ENCODE assay signal across 33 cellular contexts in the genomic region with DNA sequence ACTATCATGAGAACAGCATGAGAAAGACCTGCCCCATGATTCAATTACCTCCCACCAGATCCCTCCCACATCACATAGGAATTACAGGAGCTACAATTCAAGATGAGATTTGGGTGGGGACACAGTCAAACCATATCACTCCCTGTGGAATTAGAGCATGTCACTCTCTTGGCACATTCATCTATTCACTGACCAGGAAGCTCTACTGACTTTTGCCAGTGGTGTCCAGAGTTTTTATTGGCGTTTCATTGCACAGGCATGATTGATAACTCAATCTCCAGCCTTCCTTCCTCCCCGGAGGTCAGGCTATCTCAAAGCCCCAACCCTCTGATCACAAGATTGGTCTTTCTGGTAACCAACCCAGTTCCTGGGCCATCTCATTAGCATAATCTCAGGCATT.
DNase-seq lines count a peak whose midpoint lies in the region; ATAC-seq and TF ChIP-seq lines count a peak whose summit lies in the region.
"Had no signal": no experiment of that assay in that cellular context is flagged by ENCODE, and none has a peak within 500 bp of the region (broad histone marks: within the 10 kb centered on the region; RNA-seq: fewer than 3 reads in every experiment).

No MANE protein-coding gene starts in this region.

- no peak overlapping the region for H3K9ac ChIP-seq in endodermal cell (ENCODE audit: extremely low read depth, low read length, poor library complexity, severe bottlenecking)
- H3K9ac ChIP-seq: BLaER1; BLaER1 treated with 17β-estradiol and CSF1 and Interleukin-3, amounts not matched to agents 10 nM and 100 nM had no signal

- H3K36me3 Mint-ChIP-seq in endodermal cell (ENCODE audit: low read depth): no peaks in the 10 kb centered on the region
- no peaks in the 10 kb centered on the region for H3K36me3 Mint-ChIP-seq in activated naive CD4-positive, alpha-beta T cell treated with anti-CD3 and anti-CD28 coated beads for 36 hours (ENCODE audit: low read depth)
- H3K36me3 Mint-ChIP-seq: CD14-positive monocyte; CD4-positive, alpha-beta memory T cell; CD4-positive, CD25-positive, alpha-beta regulatory T cell; CD8-positive, alpha-beta memory T cell; CD8-positive, alpha-beta T cell had no signal

- H3K4me1 Mint-ChIP-seq in endodermal cell: no peaks in the 10 kb centered on the region
- H3K4me1 Mint-ChIP-seq in activated naive CD4-positive, alpha-beta T cell treated with anti-CD3 and anti-CD28 coated beads for 36 hours (ENCODE audit: low read depth): no peaks in the 10 kb centered on the region
- H3K4me1 Mint-ChIP-seq: B cell; CD8-positive, alpha-beta memory T cell had no signal

- H3K4me1 ChIP-seq in endodermal cell (ENCODE audit: control insufficient read depth, insufficient read depth, low read length) (no peaks in the 10 kb centered on the region), mucosa of descending colon (ENCODE audit: low read depth) (no peaks in the 10 kb centered on the region)

- H3K4me3 Mint-ChIP-seq in endodermal cell: no peak overlapping the region
- no peak overlapping the region for H3K4me3 Mint-ChIP-seq in activated naive CD4-positive, alpha-beta T cell treated with anti-CD3 and anti-CD28 coated beads for 36 hours
- H3K4me3 Mint-ChIP-seq: B cell; CD14-positive monocyte; CD4-positive, alpha-beta memory T cell; CD4-positive, alpha-beta T cell; CD4-positive, CD25-positive, alpha-beta regulatory T cell; CD8-positive, alpha-beta memory T cell; CD8-positive, alpha-beta T cell had no signal

- TF ChIP-seq CTCF in endodermal cell (conservative IDR thresholded peaks at IDR 0.05): no peak
- no peak for TF ChIP-seq CTCF in mucosa of descending colon (IDR thresholded peaks at IDR 0.05)
- TF ChIP-seq CTCF in dorsolateral prefrontal cortex (IDR thresholded peaks at IDR 0.05 in 54 of 56, conservative IDR thresholded peaks at IDR 0.05 in 2 of 56; ENCODE audit: low read depth in 1 of 56, partially characterized antibody in 56 of 56): no peak

- H3K4me3 ChIP-seq in endodermal cell (ENCODE audit: low read length) (peak overlapping the region; percentile 31), mucosa of descending colon (no peak overlapping the region), dorsolateral prefrontal cortex (no peak overlapping the region)
- H3K4me3 ChIP-seq: A549; BLaER1; BLaER1 treated with 17β-estradiol and CSF1 and Interleukin-3, amounts not matched to agents 10 nM and 100 nM had no signal

- H3K27me3 Mint-ChIP-seq in endodermal cell (ENCODE audit: insufficient read depth): no peaks in the 10 kb centered on the region
- H3K27me3 Mint-ChIP-seq in activated naive CD4-positive, alpha-beta T cell treated with anti-CD3 and anti-CD28 coated beads for 36 hours (ENCODE audit: low read depth): no peaks in the 10 kb centered on the region
- H3K27me3 Mint-ChIP-seq: B cell; CD4-positive, alpha-beta memory T cell; CD4-positive, alpha-beta T cell; CD4-positive, CD25-positive, alpha-beta regulatory T cell had no signal

- CTCF ChIA-PET in activated naive CD4-positive, alpha-beta T cell treated with anti-CD3 and anti-CD28 coated beads for 36 hours (lab: Charles Lee): no interaction called here

- H3K27ac ChIP-seq in endodermal cell (ENCODE audit: low read depth, low read length) (no peak overlapping the region), dorsolateral prefrontal cortex (no peak overlapping the region)
- H3K27ac ChIP-seq: 22Rv1; A549; BLaER1; BLaER1 treated with 17β-estradiol and CSF1 and Interleukin-3, amounts not matched to agents 10 nM and 100 nM; C4-2B had no signal

- no peak overlapping the region for H3K27ac Mint-ChIP-seq in endodermal cell
- no peak overlapping the region for H3K27ac Mint-ChIP-seq in activated naive CD4-positive, alpha-beta T cell treated with anti-CD3 and anti-CD28 coated beads for 36 hours
- H3K27ac Mint-ChIP-seq: B cell; CD14-positive monocyte; CD4-positive, alpha-beta memory T cell; CD4-positive, alpha-beta T cell; CD4-positive, CD25-positive, alpha-beta regulatory T cell; CD8-positive, alpha-beta memory T cell; CD8-positive, alpha-beta T cell had no signal

- intact Hi-C loops in left colon (cut with DNase I, micrococcal nuclease): no loop called here
- intact Hi-C loops in mucosa of descending colon (cut with DNase I, micrococcal nuclease): no loop called here
- intact Hi-C loops in dorsolateral prefrontal cortex (cut with DNase I): no loop called here
- intact Hi-C loops in activated naive CD4-positive, alpha-beta T cell treated with anti-CD3 and anti-CD28 coated beads for 36 hours (cut with micrococcal nuclease): no loop called here

- WGBS in endodermal cell (ENCODE audit: insufficient coverage in 1 of 2, insufficient read length in 1 of 2), 2 experiments: 87 to 95% methylated on average over 2 of the region's 2 CpGs

- H3K36me3 ChIP-seq in endodermal cell (ENCODE audit: control insufficient read depth, insufficient read depth, low read length) (no peaks in the 10 kb centered on the region), mucosa of descending colon (ENCODE audit: low read depth) (no peaks in the 10 kb centered on the region)
- H3K36me3 ChIP-seq: BE2C; BLaER1; BLaER1 treated with 17β-estradiol and CSF1 and Interleukin-3, amounts not matched to agents 10 nM and 100 nM had no signal

- H3K27me3 ChIP-seq in endodermal cell (ENCODE audit: control insufficient read depth, insufficient read depth, low read length, poor library complexity, severe bottlenecking): no peaks in the 10 kb centered on the region
- no peaks in the 10 kb centered on the region for H3K27me3 ChIP-seq in dorsolateral prefrontal cortex
- H3K27me3 ChIP-seq: BE2C; BLaER1; BLaER1 treated with 17β-estradiol and CSF1 and Interleukin-3, amounts not matched to agents 10 nM and 100 nM had no signal

- DNase-seq in endodermal cell: no peak
- no peak for DNase-seq in left colon
- DNase-seq in mucosa of descending colon: no peak
- no peak for DNase-seq in dorsolateral prefrontal cortex
- no peak for DNase-seq in activated naive CD4-positive, alpha-beta T cell treated with anti-CD3 and anti-CD28 coated beads for 36 hours
- DNase-seq: 8988T; ACHN; AML-193; BE2C; C1 segment of cervical spinal cord; Caco-2; Calu3; CD4-positive, alpha-beta memory T cell; CD4-positive, alpha-beta T cell; CD4-positive, CD25-positive, alpha-beta regulatory T cell; CD8-positive, alpha-beta memory T cell; CD8-positive, alpha-beta T cell; COR-L47; DMS 273 treated with DMSO at 0.1 percent for 48 hours; DMS153; DMS53; DMS79; DMS79 treated with DMSO at 0.1 percent for 48 hours; DND-41; EL had no signal

- ATAC-seq in left colon (peak; percentile 68), mucosa of descending colon (peak; percentile 72), HG03045 (IDR thresholded peaks at IDR 0.05; ENCODE audit: unreplicated experiment) (no peak)
- ATAC-seq: A549; CD8-positive, alpha-beta T cell had no signal

- peaks cover 20% of the 10 kb centered on the region for H3K9me3 ChIP-seq in endodermal cell (ENCODE audit: control insufficient read depth, low read length)
- H3K9me3 ChIP-seq in mucosa of descending colon: no peaks in the 10 kb centered on the region
- H3K9me3 ChIP-seq: A549, BE2C, BLaER1 had no signal

- peaks cover 4% of the 10 kb centered on the region for H3K9me3 Mint-ChIP-seq in endodermal cell
- H3K9me3 Mint-ChIP-seq in activated naive CD4-positive, alpha-beta T cell treated with anti-CD3 and anti-CD28 coated beads for 36 hours: no peaks in the 10 kb centered on the region
- H3K9me3 Mint-ChIP-seq: CD4-positive, alpha-beta T cell; CD8-positive, alpha-beta T cell had no signal
